ENCODE assay signal across 8 cellular contexts in genomic region chr18:35143615-35144596, GRCh38.
DNase-seq lines count a peak whose midpoint lies in the region; ATAC-seq lines count a peak whose summit lies in the region.

No MANE protein-coding gene starts in this region.

- H3K79me1 ChIP-seq in trophoblast cell (ENCODE audit: low read length) = no peaks in the 10 kb centered on the region

- H3K27ac ChIP-seq in trophoblast cell (ENCODE audit: low read depth, low read length) = no peak overlapping the region

- H2BK12ac ChIP-seq in trophoblast cell (ENCODE audit: low read length) = no peak overlapping the region

- no peak overlapping the region for H3K18ac ChIP-seq in trophoblast cell (ENCODE audit: low read length)

- H3K27me3 Mint-ChIP-seq in activated naive CD4-positive, alpha-beta T cell treated with anti-CD3 and anti-CD28 coated beads, Interleukin-2, amount 10 ng/mL, durations not matched to agents 7 days and 5 days = no peaks in the 10 kb centered on the region

- no peak overlapping the region for H3K14ac ChIP-seq in trophoblast cell (ENCODE audit: low read length)

- no peak overlapping the region for H4K12ac ChIP-seq in trophoblast cell (ENCODE audit: low read depth, low read length)

- no peaks in the 10 kb centered on the region for H3K27me3 ChIP-seq in trophoblast cell (ENCODE audit: insufficient read depth, low read length)

- H3K4me1 ChIP-seq in trophoblast cell (ENCODE audit: control insufficient read depth in 1 of 2, insufficient read depth in 2 of 2, low read length in 2 of 2) = no peaks in the 10 kb centered on the region

- no peak overlapping the region for H3K4me3 Mint-ChIP-seq in activated naive CD4-positive, alpha-beta T cell treated with anti-CD3 and anti-CD28 coated beads, Interleukin-2, amount 10 ng/mL, durations not matched to agents 7 days and 5 days

- H3K4me1 Mint-ChIP-seq in activated naive CD4-positive, alpha-beta T cell treated with anti-CD3 and anti-CD28 coated beads, Interleukin-2, amount 10 ng/mL, durations not matched to agents 7 days and 5 days = no peaks in the 10 kb centered on the region

- CTCF ChIA-PET in activated naive CD4-positive, alpha-beta T cell treated with anti-CD3 and anti-CD28 coated beads, Interleukin-2, amount 10 ng/mL, durations not matched to agents 7 days and 5 days (lab: Charles Lee) = interaction anchor here (0.7 to 3.4 kb wide), 7 partner anchors 9 to 150 kb away, joined by 3 to 38 read pairs (median 4); no protein-coding TSS in a partner anchor

- no peak overlapping the region for H3K9ac ChIP-seq in trophoblast cell (ENCODE audit: low read length)

- no peaks in the 10 kb centered on the region for H3K79me2 ChIP-seq in trophoblast cell (ENCODE audit: control insufficient read depth, insufficient read depth, low read length, poor library complexity)

- H3K9me3 ChIP-seq in trophoblast cell (ENCODE audit: insufficient read depth, low read depth, low read length) = no peaks in the 10 kb centered on the region

- H2AK5ac ChIP-seq in trophoblast cell (ENCODE audit: low read length) = no peak overlapping the region

- intact Hi-C loops in Right ventricle myocardium inferior (cut with DNase I) = loop anchor here (1.0 to 10.0 kb wide), 3 partner anchors 117 to 259 kb away; no protein-coding TSS in a partner anchor
- intact Hi-C loops in cardiac septum (cut with DNase I) = loop anchor here (1.0 to 5.0 kb wide), 3 partner anchors 119 to 277 kb away; no protein-coding TSS in a partner anchor

- no peak overlapping the region for H3K4me2 ChIP-seq in trophoblast cell (ENCODE audit: low read length)

- no peaks in the 10 kb centered on the region for H3K36me3 ChIP-seq in trophoblast cell (ENCODE audit: control insufficient read depth in 1 of 2, insufficient read depth in 2 of 2, low read length in 2 of 2)

- ATAC-seq in Right ventricle myocardium inferior (peak; percentile 95), HG03432 (IDR thresholded peaks at IDR 0.05; ENCODE audit: unreplicated experiment) (peak; percentile 74), HG03457 (IDR thresholded peaks at IDR 0.05; ENCODE audit: unreplicated experiment) (no peak)

- peaks cover 15% of the 10 kb centered on the region for H3K36me3 Mint-ChIP-seq in activated naive CD4-positive, alpha-beta T cell treated with anti-CD3 and anti-CD28 coated beads, Interleukin-2, amount 10 ng/mL, durations not matched to agents 7 days and 5 days

- peaks cover 4% of the 10 kb centered on the region for H3K9me3 Mint-ChIP-seq in activated naive CD4-positive, alpha-beta T cell treated with anti-CD3 and anti-CD28 coated beads, Interleukin-2, amount 10 ng/mL, durations not matched to agents 7 days and 5 days

- no peak overlapping the region for H2AFZ ChIP-seq in trophoblast cell (ENCODE audit: insufficient read depth, low read length, poor library complexity)

- H3K4ac ChIP-seq in trophoblast cell (ENCODE audit: low read depth, low read length) = no peak overlapping the region

- H3K4me3 ChIP-seq in trophoblast cell (ENCODE audit: low read depth, low read length) = no peak overlapping the region

- WGBS in trophoblast cell (ENCODE audit: extremely low coverage, insufficient coverage, insufficient read length) = no CpG with 5 or more reads among the region's 8 CpGs

- H3K27ac Mint-ChIP-seq in activated naive CD4-positive, alpha-beta T cell treated with anti-CD3 and anti-CD28 coated beads, Interleukin-2, amount 10 ng/mL, durations not matched to agents 7 days and 5 days = no peak overlapping the region

- no peak overlapping the region for H3K23ac ChIP-seq in trophoblast cell (ENCODE audit: low read length)

- DNase-seq in Right ventricle myocardium inferior (ENCODE audit: missing footprints) = no peak
- no peak for DNase-seq in cardiac septum (ENCODE audit: low spot score)
- peak; percentile 10 for DNase-seq in NCI-H526 treated with DMSO at 0.1 percent for 48 hours (lab: John Stamatoyannopoulos, UW)
- DNase-seq in activated naive CD4-positive, alpha-beta T cell treated with anti-CD3 and anti-CD28 coated beads, Interleukin-2, amount 10 ng/mL, durations not matched to agents 7 days and 5 days = peak; percentile 54
- DNase-seq in globus pallidus (ENCODE audit: low spot score) = peak; percentile 82
- peak; percentile 39 to 80 for DNase-seq in trophoblast cell

- no peak overlapping the region for H2BK5ac ChIP-seq in trophoblast cell (ENCODE audit: low read depth, low read length, poor library complexity)

- H2BK120ac ChIP-seq in trophoblast cell (ENCODE audit: insufficient read depth, low read length, poor library complexity) = no peak overlapping the region

- H4K8ac ChIP-seq in trophoblast cell (ENCODE audit: low read depth, low read length) = no peak overlapping the region

- no peak overlapping the region for H4K91ac ChIP-seq in trophoblast cell (ENCODE audit: low read depth, low read length)

Comparison
In these comparisons a context has a peak if more than half of its experiments do, and no peak if none do; other contexts are left out.
1. DNase-seq: peak in NCI-H526 treated with DMSO at 0.1 percent for 48 hours (single experiment), activated naive CD4-positive, alpha-beta T cell treated with anti-CD3 and anti-CD28 coated beads, Interleukin-2, amount 10 ng/mL, durations not matched to agents 7 days and 5 days (single experiment), globus pallidus (single experiment) and trophoblast cell (2 of 2); none in Right ventricle myocardium inferior (single experiment) and cardiac septum (single experiment).